ENCODE assay signal across 8 cellular contexts in the genomic region with DNA sequence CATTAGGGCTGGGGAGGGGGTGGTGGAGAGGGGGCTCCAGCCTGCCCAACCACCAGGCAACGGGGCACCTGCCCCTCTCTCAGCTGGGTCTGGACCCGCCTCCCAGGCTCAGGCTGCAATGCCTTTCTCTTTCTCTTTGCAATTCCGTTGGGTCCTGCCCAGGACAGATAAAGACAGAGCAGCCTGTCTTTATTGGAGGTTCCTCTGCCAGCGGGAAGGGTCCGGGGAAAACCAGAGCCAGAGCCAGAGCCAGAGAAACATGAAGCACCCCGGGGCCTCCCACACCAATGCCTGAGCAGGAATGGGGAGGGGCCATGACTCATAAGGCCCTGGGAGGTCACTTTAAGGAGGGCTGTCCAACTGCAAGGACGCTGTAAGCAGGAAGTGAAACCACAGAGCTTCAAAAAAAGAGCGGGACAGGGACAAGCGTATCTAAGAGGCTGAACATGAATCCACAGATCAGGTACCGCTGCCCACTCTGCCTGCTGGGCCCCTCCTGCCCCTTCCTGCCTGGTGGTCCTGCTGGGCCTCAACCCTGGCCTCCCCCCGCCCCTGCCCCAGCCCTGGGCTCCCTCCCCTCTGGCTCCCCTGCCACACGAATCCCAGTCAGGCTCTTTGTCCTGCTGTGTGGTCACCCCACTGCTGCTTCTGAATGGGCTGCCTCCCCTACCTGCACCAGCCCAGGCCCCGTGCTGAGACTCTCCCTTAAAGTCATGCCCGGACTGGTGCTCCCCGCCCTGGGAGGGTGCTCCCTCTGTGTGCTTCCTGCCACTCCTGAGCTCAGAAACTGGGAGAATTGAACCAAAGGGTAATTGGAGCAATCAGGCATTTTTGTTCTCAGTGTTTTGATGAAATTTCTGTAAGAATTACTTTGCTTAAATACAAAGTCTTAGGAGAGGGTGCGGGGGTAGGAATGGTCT. TPM values are rescaled to one million over a fixed set of nuclear protein-coding genes. Genes with fewer than 3 reads are reported as not detected.
DNase-seq lines count a peak whose midpoint lies in the region; ATAC-seq, FAIRE-seq and TF ChIP-seq lines count a peak whose summit lies in the region.

APOBEC3B (plus strand) TSS at position 340 of the 920 bp plus-strand sequence; CDS start at position 447, 107 bp downstream.

- H3K27me3 ChIP-seq in RWPE2 (ENCODE audit: insufficient read depth, poor library complexity, severe bottlenecking) (no peaks in the 10 kb centered on the region), ovary (no peaks in the 10 kb centered on the region), thoracic aorta (replicated peaks; ENCODE audit: insufficient read depth) (no peaks in the 10 kb centered on the region)

- H3K4me3 ChIP-seq in RWPE2 (ENCODE audit: severe bottlenecking): peak within 1 kb of the TSS; percentile 19
- peak within 1 kb of the TSS; percentile 43 for H3K4me3 ChIP-seq in ovary
- H3K4me3 ChIP-seq in thoracic aorta: peak within 1 kb of the TSS; percentile 80

- DNase-seq in GM18507 (ENCODE audit: extremely low spot score, insufficient read length, low read depth) (peak; percentile 48), RWPE2 (ENCODE audit: low spot score) (peak; percentile 91), glomerular endothelial cell (ENCODE audit: extremely low read depth, low read depth, low spot score) (peak; percentile 39), ovary (peak; percentile 74 to 90 (median 87)), thoracic aorta (ENCODE audit: low spot score) (peak; percentile 84)
- peak; percentile 90 for DNase-seq in activated effector memory CD4-positive, alpha-beta T cell treated with anti-CD3 and anti-CD28 coated beads, Interleukin-2, amount 50 U/mL, for 16 hours

- peak; percentile 91 for FAIRE-seq in GM18507 (lab: Jason Lieb, UNC)

- ATAC-seq in HG03196 (IDR thresholded peaks at IDR 0.05; ENCODE audit: unreplicated experiment): peak; percentile 55
- ATAC-seq in RWPE2 (ENCODE audit: low read depth): peak; percentile 88
- ATAC-seq in thoracic aorta (ENCODE audit: insufficient number of reproducible peaks, low FRiP score, low read depth): peak; percentile 94

- TF ChIP-seq EP300 in ovary (IDR thresholded peaks at IDR 0.05): no peak

- TF ChIP-seq CTCF in 22Rv1 (IDR thresholded peaks at IDR 0.05) (no peak), RWPE2 (IDR thresholded peaks at IDR 0.05; ENCODE audit: poor library complexity, severe bottlenecking) (no peak), ovary (IDR thresholded peaks at IDR 0.05) (no peak), thoracic aorta (IDR thresholded peaks at IDR 0.05) (no peak)

- peaks cover 22% of the 10 kb centered on the region for H3K4me1 ChIP-seq in RWPE2 (ENCODE audit: insufficient read depth, poor library complexity, severe bottlenecking)
- H3K4me1 ChIP-seq in ovary (ENCODE audit: insufficient read depth): peaks cover 4% of the 10 kb centered on the region
- peaks cover 8 to 15% of the 10 kb centered on the region in 2 donors for H3K4me1 ChIP-seq in thoracic aorta (ENCODE audit: control insufficient read depth in 1 of 2, low read depth in 2 of 2)

- H3K9me3 ChIP-seq in RWPE2 (ENCODE audit: severe bottlenecking) (peaks cover 7% of the 10 kb centered on the region), ovary (no peaks in the 10 kb centered on the region), thoracic aorta (no peaks in the 10 kb centered on the region)

- H3K36me3 ChIP-seq in RWPE2 (ENCODE audit: low read depth): no peaks in the 10 kb centered on the region
- no peaks in the 10 kb centered on the region for H3K36me3 ChIP-seq in ovary
- no peaks in the 10 kb centered on the region for H3K36me3 ChIP-seq in thoracic aorta

- whole genome bisulfite sequencing in ovary, 3 donors: 8% methylated on average over 15 to 16 of the region's 16 CpGs; no CpG with 5 or more reads in 1 of the 3 donors

- peak within 1 kb of the TSS; percentile 33; the same call in 1 of the 2 replicates for H3K27ac ChIP-seq in 22Rv1
- peak within 1 kb of the TSS; percentile 23 for H3K27ac ChIP-seq in RWPE2 (ENCODE audit: poor library complexity, severe bottlenecking)
- H3K27ac ChIP-seq in ovary: peak within 1 kb of the TSS in 1 of 2 donors; percentile 52
- peak within 1 kb of the TSS in 1 of 2 donors; percentile 26 for H3K27ac ChIP-seq in thoracic aorta

- intact Hi-C loops in ovary (cut with DNase I): loop anchor here in 1 of 4 donors (10.0 kb wide), 1 partner anchor 217 kb away; no protein-coding TSS in a partner anchor

- no peak for TF ChIP-seq POLR2A in ovary (IDR thresholded peaks at IDR 0.05)

RNA-seq across cellular contexts. Expression of gene APOBEC3B, which starts in this region (rescaled TPM):
- 0.87 and 4.7 TPM in 2 replicates for total RNA-seq in glomerular endothelial cell
- total RNA-seq in ovary: 1 to 10 TPM in 4 of 7 donors, under 1 TPM in 2, not detected in 1; 0.43 to 1.9 (median 1.4) TPM
- under 1 TPM; 0.70 to 0.98 TPM for polyA plus RNA-seq in ovary
- under 1 TPM in 1 of 2 donors, not detected in 1; 0.42 TPM for total RNA-seq in thoracic aorta

Comparison
In these comparisons a context has a peak if more than half of its experiments do, and no peak if none do; other contexts are left out.
1. Peak in DNase-seq, ATAC-seq and H3K4me3 ChIP-seq in thoracic aorta; RNA of the gene not detected or under 1 TPM.
2. DNase-seq: peak in every context shown above with its lines; median percentile 91 in RWPE2; 90 in activated effector memory CD4-positive, alpha-beta T cell treated with anti-CD3 and anti-CD28 coated beads, Interleukin-2, amount 50 U/mL, for 16 hours; 87 in ovary; 84 in thoracic aorta; 48 in GM18507; 39 in glomerular endothelial cell.
3. H3K4me3 ChIP-seq: peak in every context shown above with its lines; median percentile 80 in thoracic aorta; 43 in ovary; 19 in RWPE2.